In the genomic region with DNA sequence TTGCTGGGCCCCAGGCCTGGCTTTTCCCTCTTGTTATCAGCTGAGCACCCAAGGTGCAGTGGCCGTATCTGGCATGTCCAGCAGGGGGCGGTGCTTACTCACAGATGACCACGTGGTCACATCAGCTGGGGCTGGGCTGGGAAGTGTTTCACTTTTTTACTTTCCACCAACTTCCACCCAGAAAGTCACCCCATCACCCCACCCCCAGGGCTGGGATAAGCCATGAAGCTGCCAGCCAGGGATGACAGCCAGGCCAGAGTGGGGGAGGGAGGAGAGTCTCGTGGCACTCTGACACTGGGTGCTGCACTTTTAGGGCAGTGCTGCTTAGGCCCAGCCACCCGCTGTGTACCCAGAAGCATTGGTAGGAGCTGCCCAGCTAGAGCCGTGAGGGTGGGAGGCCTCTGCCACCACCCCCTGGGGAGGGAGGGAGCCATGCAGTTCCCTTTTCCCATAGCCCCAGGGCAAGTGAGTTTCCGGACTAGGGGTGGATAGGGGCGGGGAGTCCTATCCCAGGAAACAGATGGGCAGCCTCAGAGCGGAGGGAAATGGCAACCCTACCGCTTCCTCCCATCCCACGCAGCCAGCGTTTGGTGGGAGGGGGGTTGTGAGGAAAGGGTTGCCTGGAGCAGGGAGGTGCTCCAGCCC, we compare ENCODE assay signal across 1 cellular context.
A peak's percentile ranks its signal among the peaks of the same experiment; 100 is the strongest.
TF ChIP-seq lines count a peak whose summit lies in the region.

No MANE protein-coding gene starts in this region.

TF ChIP-seq in IMR-90, 13 proteins besides CTCF, POLR2A, EP300 and RAD21 (continued from another document):
- TF ChIP-seq, protein P1, sequence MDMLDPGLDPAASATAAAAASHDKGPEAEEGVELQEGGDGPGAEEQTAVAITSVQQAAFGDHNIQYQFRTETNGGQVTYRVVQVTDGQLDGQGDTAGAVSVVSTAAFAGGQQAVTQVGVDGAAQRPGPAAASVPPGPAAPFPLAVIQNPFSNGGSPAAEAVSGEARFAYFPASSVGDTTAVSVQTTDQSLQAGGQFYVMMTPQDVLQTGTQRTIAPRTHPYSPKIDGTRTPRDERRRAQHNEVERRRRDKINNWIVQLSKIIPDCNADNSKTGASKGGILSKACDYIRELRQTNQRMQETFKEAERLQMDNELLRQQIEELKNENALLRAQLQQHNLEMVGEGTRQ (IDR thresholded peaks at IDR 0.05; ENCODE audit: low read depth, low read length), result peak; percentile 89
- TF ChIP-seq CEBPB (IDR thresholded peaks at IDR 0.05; ENCODE audit: low read depth, low read length), result no peak
- TF ChIP-seq FOS (IDR thresholded peaks at IDR 0.05; ENCODE audit: low read depth, low read length), result 0 out of 2 replicates have a peak, but pooled peaks have one; percentile 3
- TF ChIP-seq RCOR1 (IDR thresholded peaks at IDR 0.05; ENCODE audit: insufficient replicate concordance, low read length), result no peak
- TF ChIP-seq MAFK (IDR thresholded peaks at IDR 0.05; ENCODE audit: low read depth, low read length), result no peak
- no peak for TF ChIP-seq NFE2L2 (IDR thresholded peaks at IDR 0.05; ENCODE audit: low read depth, low read length)
- TF ChIP-seq MAZ (IDR thresholded peaks at IDR 0.05; ENCODE audit: borderline replicate concordance, low read depth, low read length), result peak; percentile 59; the same call in 1 of the 2 replicates
- peak; percentile 30; the same call in 1 of the 2 replicates for TF ChIP-seq MXI1 (IDR thresholded peaks at IDR 0.05; ENCODE audit: borderline replicate concordance, low read depth, low read length)
- no peak for TF ChIP-seq BHLHE40 (IDR thresholded peaks at IDR 0.05; ENCODE audit: low read depth, low read length)
